26 cellular contexts compared by ENCODE assay signal in the genomic region with DNA sequence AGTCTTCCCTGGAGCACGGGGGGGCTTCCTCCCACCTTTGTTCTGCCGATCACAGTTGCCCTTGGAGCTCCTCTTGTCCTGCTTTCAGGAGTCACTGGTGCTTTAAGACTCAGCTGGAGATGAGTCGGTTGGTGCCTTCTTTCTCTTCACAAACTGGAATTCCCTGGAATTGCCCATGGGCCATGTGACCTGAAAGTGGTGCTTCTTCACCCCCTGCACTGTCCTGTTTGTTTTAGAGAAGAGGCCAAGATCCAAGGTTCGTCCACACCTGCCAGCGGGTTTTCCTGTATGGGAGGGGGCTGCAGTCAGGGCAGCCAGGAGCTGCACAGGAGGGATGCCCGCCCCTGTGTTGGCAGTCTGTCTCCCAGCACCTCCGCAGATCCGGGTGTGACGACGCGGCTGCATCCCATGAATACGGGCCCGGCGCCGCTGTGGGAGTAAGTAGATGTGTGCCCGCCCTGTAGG. TPM values are rescaled to one million over a fixed set of nuclear protein-coding genes. Genes with fewer than 3 reads are reported as not detected.
DNase-seq lines count a peak whose midpoint lies in the region; ATAC-seq and TF ChIP-seq lines count a peak whose summit lies in the region.
"Had no signal": no experiment of that assay in that cellular context is flagged by ENCODE, and none has a peak within 500 bp of the region (broad histone marks: within the 10 kb centered on the region; RNA-seq: fewer than 3 reads in every experiment).

No MANE protein-coding gene starts in this region.

- H4K20me1 ChIP-seq in osteoblast (ENCODE audit: insufficient read depth, low read length): no peaks in the 10 kb centered on the region

- H3K36me3 ChIP-seq in osteoblast (ENCODE audit: insufficient read depth, low read length): no peaks in the 10 kb centered on the region

- no peaks in the 10 kb centered on the region for H3K79me2 ChIP-seq in osteoblast (ENCODE audit: insufficient read depth, low read length)
- H3K79me2 ChIP-seq: hepatocyte had no signal

- H2AFZ ChIP-seq in osteoblast (ENCODE audit: low read length): no peak overlapping the region
- H2AFZ ChIP-seq: hepatocyte had no signal

- DNase-seq in NCI-H69 (lab: John Stamatoyannopoulos, UW): peak; percentile 89
- DNase-seq in epithelial cell of proximal tubule (ENCODE audit: low read depth): no peak
- DNase-seq in osteoblast (ENCODE audit: insufficient read length, low spot score, missing footprints): peak; percentile 13
- DNase-seq: activated CD4-positive, alpha-beta T cell treated with anti-CD3 and anti-CD28 coated beads for 4 hours; activated CD8-positive, alpha-beta T cell treated with anti-CD3 and anti-CD28 coated beads, Interleukin-2, amount 10 ng/mL, durations not matched to agents 7 days and 5 days; anterior cingulate cortex; effector CD4-positive, alpha-beta T cell; EL; Karpas-422; NCI-H1417 treated with DMSO at 0.1 percent for 48 hours; NCI-H2081 treated with DMSO at 0.1 percent for 48 hours; NCI-H446 treated with DMSO at 0.1 percent for 48 hours; NCI-H82; nephron progenitor cell; retina; small intestine; stimulated activated naive CD4-positive, alpha-beta T cell treated with Interleukin-2 at 50 U/mL for 16 hours; upper lobe of left lung had no signal

- H3K9me3 ChIP-seq in osteoblast (ENCODE audit: low read depth, low read length): no peaks in the 10 kb centered on the region
- H3K9me3 ChIP-seq: BLaER1 treated with 17β-estradiol and CSF1 and Interleukin-3, amounts not matched to agents 10 nM and 100 nM; gastroesophageal sphincter; pancreas; suprapubic skin; upper lobe of left lung had no signal

- no peak overlapping the region for H3K4me2 ChIP-seq in osteoblast (ENCODE audit: insufficient read depth, low read length)
- H3K4me2 ChIP-seq: BLaER1 treated with 17β-estradiol and CSF1 and Interleukin-3, amounts not matched to agents 10 nM and 100 nM; hepatocyte had no signal

- no peak overlapping the region for H3K27ac ChIP-seq in osteoblast (ENCODE audit: low read depth, low read length)
- H3K27ac ChIP-seq: BLaER1 treated with 17β-estradiol and CSF1 and Interleukin-3, amounts not matched to agents 10 nM and 100 nM; gastroesophageal sphincter; hepatocyte; pancreas; suprapubic skin; upper lobe of left lung had no signal

- no peaks in the 10 kb centered on the region for H3K4me1 ChIP-seq in osteoblast (ENCODE audit: insufficient read depth, low read length)
- H3K4me1 ChIP-seq: gastroesophageal sphincter, pancreas, suprapubic skin, upper lobe of left lung had no signal

- no peak for TF ChIP-seq CTCF in epithelial cell of proximal tubule (conservative IDR thresholded peaks at IDR 0.05; ENCODE audit: low read depth, low read length)
- TF ChIP-seq CTCF in osteoblast (IDR thresholded peaks at IDR 0.05; ENCODE audit: extremely low read depth, low read depth, low read length): no peak

- H3K4me3 ChIP-seq in epithelial cell of proximal tubule (ENCODE audit: low read depth, low read length) (peak overlapping the region; percentile 22), osteoblast (ENCODE audit: insufficient read depth, low read length) (no peak overlapping the region)
- H3K4me3 ChIP-seq: BLaER1 treated with 17β-estradiol and CSF1 and Interleukin-3, amounts not matched to agents 10 nM and 100 nM; gastroesophageal sphincter; hepatocyte; pancreas; suprapubic skin; upper lobe of left lung had no signal

- ATAC-seq in HG02610 (IDR thresholded peaks at IDR 0.05; ENCODE audit: unreplicated experiment) (no peak), HG03095 (IDR thresholded peaks at IDR 0.05; ENCODE audit: unreplicated experiment) (no peak)
- ATAC-seq: activated CD8-positive, alpha-beta T cell treated with anti-CD3 and anti-CD28 coated beads, Interleukin-2, amount 10 ng/mL, durations not matched to agents 7 days and 5 days; gastroesophageal sphincter; pancreas had no signal

- no peaks in the 10 kb centered on the region for H3K27me3 ChIP-seq in osteoblast (ENCODE audit: insufficient read depth, low read length)
- H3K27me3 ChIP-seq: BLaER1 treated with 17β-estradiol and CSF1 and Interleukin-3, amounts not matched to agents 10 nM and 100 nM; gastroesophageal sphincter; hepatocyte; pancreas; suprapubic skin; upper lobe of left lung had no signal

RNA-seq across cellular contexts. Expression of a gene that starts 9.5 kb away (rescaled TPM):
- total RNA-seq in epithelial cell of proximal tubule: 68.1 and 117 TPM in 2 replicates
- 13.0 and 18.3 TPM in 2 replicates for total RNA-seq in osteoblast

RNA-seq across cellular contexts. Expression of a gene that starts 11.4 kb away (rescaled TPM):
- 23.2 and 26.3 TPM in 2 replicates for total RNA-seq in epithelial cell of proximal tubule
- total RNA-seq in osteoblast: 9.4 and 10.5 TPM in 2 replicates
- total RNA-seq: activated CD8-positive, alpha-beta T cell treated with anti-CD3 and anti-CD28 coated beads, Interleukin-2, amount 10 ng/mL, durations not matched to agents 7 days and 5 days had no signal

RNA-seq across cellular contexts. Expression of a gene that starts 30.2 kb away (rescaled TPM):
- total RNA-seq in epithelial cell of proximal tubule (not detected in 2 replicates), osteoblast (not detected in 2 replicates)
- total RNA-seq: activated CD8-positive, alpha-beta T cell treated with anti-CD3 and anti-CD28 coated beads, Interleukin-2, amount 10 ng/mL, durations not matched to agents 7 days and 5 days; activated T-helper 2 cell treated with anti-CD3 and anti-CD28 coated beads, Interferon-gamma antibody, Interleukin-2, Interleukin-4, amounts not matched to agents 10 μg/mL and 5 μg/mL and 100 μg/mL, durations not matched to agents 14 hours and 24 hours and 36 hours; gastroesophageal sphincter; hepatocyte; pancreas; suprapubic skin; upper lobe of left lung had no signal

RNA-seq across cellular contexts. Expression of a gene that starts 54.9 kb away (rescaled TPM):
- total RNA-seq in epithelial cell of proximal tubule (not detected in 2 replicates), osteoblast (not detected in 2 replicates)
- total RNA-seq: activated CD8-positive, alpha-beta T cell treated with anti-CD3 and anti-CD28 coated beads, Interleukin-2, amount 10 ng/mL, durations not matched to agents 7 days and 5 days; activated T-helper 2 cell treated with anti-CD3 and anti-CD28 coated beads, Interferon-gamma antibody, Interleukin-2, Interleukin-4, amounts not matched to agents 10 μg/mL and 5 μg/mL and 100 μg/mL, durations not matched to agents 14 hours and 24 hours and 36 hours; gastroesophageal sphincter; hepatocyte; pancreas; upper lobe of left lung had no signal
